In the genomic region with DNA sequence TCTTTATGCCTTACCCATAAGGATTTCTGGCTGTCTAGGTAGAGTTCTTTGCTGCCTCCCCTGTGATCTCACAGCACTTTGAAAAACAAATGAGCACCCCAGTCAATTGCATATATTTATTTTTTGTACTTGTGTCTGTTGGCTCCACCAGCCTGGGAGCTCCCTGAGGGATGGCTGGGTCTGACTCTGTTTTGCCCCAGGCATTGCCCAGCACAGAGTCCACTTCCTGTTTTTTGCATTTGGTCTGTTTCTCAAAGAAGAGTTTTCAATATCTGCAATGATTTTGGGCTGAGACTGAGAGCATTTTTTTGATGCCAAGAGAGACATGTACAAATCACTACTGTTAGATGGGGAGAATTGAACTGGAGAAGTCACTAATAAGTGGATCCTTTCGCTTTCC, we compare ENCODE assay signal across 28 cellular contexts.
"Had no signal": no experiment of that assay in that cellular context is flagged by ENCODE, and none has a peak within 500 bp of the region (broad histone marks: within the 10 kb centered on the region; RNA-seq: fewer than 3 reads in every experiment).

No MANE protein-coding gene starts in this region.

- H3K4me3 ChIP-seq: adrenal gland, gastroesophageal sphincter, hepatocyte, ovary, right lobe of liver, skin epidermis, upper lobe of left lung, vagina had no signal

- H3K4me3 Mint-ChIP-seq: activated naive CD4-positive, alpha-beta T cell treated with anti-CD3 and anti-CD28 coated beads for 36 hours; activated naive CD8-positive, alpha-beta T cell treated with anti-CD3 and anti-CD28 coated beads for 36 hours; brain; nephron progenitor cell; stimulated activated effector memory CD8-positive, alpha-beta T cell treated with anti-CD3 and anti-CD28 coated beads, Interleukin-12 subunit alpha, Interleukin-12 subunit beta, amount 100 ng/mL, for 72 hours; stimulated activated naive CD8-positive, alpha-beta T cell treated with anti-CD3 and anti-CD28 coated beads, Interleukin-15, Interleukin-2, amounts not matched to agents 100 ng/mL and 50 ng/mL, for 24 hours had no signal

- DNase-seq: activated CD4-positive, alpha-beta T cell treated with anti-CD3 and anti-CD28 coated beads for 48 hours; activated CD4-positive, alpha-beta T cell treated with anti-CD3 and anti-CD28 coated beads, Interleukin-2, amount 50 U/mL, for 48 hours; activated CD8-positive, alpha-beta memory T cell treated with anti-CD3 and anti-CD28 coated beads for 24 hours; activated effector memory CD4-positive, alpha-beta T cell treated with Interleukin-2 at 50 U/mL for 16 hours; activated naive CD4-positive, alpha-beta T cell treated with anti-CD3 and anti-CD28 coated beads for 36 hours; activated naive CD8-positive, alpha-beta T cell treated with anti-CD3 and anti-CD28 coated beads for 36 hours; adrenal gland; aorta; cortex of kidney; islet precursor cell; left cardiac atrium; mammary epithelial cell; nephron progenitor cell; ovary; right lobe of liver; stimulated activated CD4-positive, alpha-beta T cell treated with anti-CD3 and anti-CD28 coated beads, Interleukin-4, amount 100 ng/mL, for 24 hours; T1000; upper lobe of left lung; WERI-Rb-1 had no signal

- H3K36me3 ChIP-seq: adrenal gland, gastroesophageal sphincter, ovary, right lobe of liver, upper lobe of left lung, vagina, WERI-Rb-1 had no signal

- H3K36me3 Mint-ChIP-seq: activated naive CD8-positive, alpha-beta T cell treated with anti-CD3 and anti-CD28 coated beads for 36 hours; brain; stimulated activated effector memory CD8-positive, alpha-beta T cell treated with anti-CD3 and anti-CD28 coated beads, Interleukin-12 subunit alpha, Interleukin-12 subunit beta, amount 100 ng/mL, for 72 hours had no signal

- H3K27me3 ChIP-seq: adrenal gland, hepatocyte, ovary, right lobe of liver, upper lobe of left lung, vagina had no signal

- H3K9me3 ChIP-seq: adrenal gland, gastroesophageal sphincter, ovary, right lobe of liver, upper lobe of left lung, vagina had no signal

- H3K27ac Mint-ChIP-seq: activated naive CD4-positive, alpha-beta T cell treated with anti-CD3 and anti-CD28 coated beads for 36 hours; activated naive CD8-positive, alpha-beta T cell treated with anti-CD3 and anti-CD28 coated beads for 36 hours; brain; nephron progenitor cell; progenitor cell of endocrine pancreas; stimulated activated effector memory CD8-positive, alpha-beta T cell treated with anti-CD3 and anti-CD28 coated beads, Interleukin-12 subunit alpha, Interleukin-12 subunit beta, amount 100 ng/mL, for 72 hours; stimulated activated naive CD8-positive, alpha-beta T cell treated with anti-CD3 and anti-CD28 coated beads, Interleukin-15, Interleukin-2, amounts not matched to agents 100 ng/mL and 50 ng/mL, for 24 hours had no signal

- H3K4me1 ChIP-seq: adrenal gland had no signal

- H3K9me3 Mint-ChIP-seq: activated naive CD4-positive, alpha-beta T cell treated with anti-CD3 and anti-CD28 coated beads for 36 hours; activated naive CD8-positive, alpha-beta T cell treated with anti-CD3 and anti-CD28 coated beads for 36 hours; brain; nephron progenitor cell; stimulated activated effector memory CD8-positive, alpha-beta T cell treated with anti-CD3 and anti-CD28 coated beads, Interleukin-12 subunit alpha, Interleukin-12 subunit beta, amount 100 ng/mL, for 72 hours; stimulated activated naive CD8-positive, alpha-beta T cell treated with anti-CD3 and anti-CD28 coated beads, Interleukin-15, Interleukin-2, amounts not matched to agents 100 ng/mL and 50 ng/mL, for 24 hours had no signal

- ATAC-seq: activated CD4-positive, CD25-positive, alpha-beta regulatory T cell treated with anti-CD3 and anti-CD28 coated beads, Interleukin-2, amount 50 U/mL, for 24 hours; right lobe of liver; stimulated activated effector memory CD8-positive, alpha-beta T cell treated with anti-CD3 and anti-CD28 coated beads, Interleukin-12 subunit alpha, Interleukin-12 subunit beta, amount 100 ng/mL, for 72 hours had no signal

- H3K4me1 Mint-ChIP-seq: stimulated activated effector memory CD8-positive, alpha-beta T cell treated with anti-CD3 and anti-CD28 coated beads, Interleukin-12 subunit alpha, Interleukin-12 subunit beta, amount 100 ng/mL, for 72 hours had no signal

- H3K4me2 ChIP-seq: hepatocyte had no signal

- H3K27ac ChIP-seq: adrenal gland, gastroesophageal sphincter, hepatocyte, ovary, right lobe of liver, upper lobe of left lung, vagina, WERI-Rb-1 had no signal
